Comparison of ENCODE assay signal across 18 cellular contexts in genomic region chrX:68536884-68537283, GRCh38. TPM values are rescaled to one million over a fixed set of nuclear protein-coding genes. Genes with fewer than 3 reads are reported as not detected.
A peak's percentile ranks its signal among the peaks of the same experiment; 100 is the strongest.
DNase-seq lines count a peak whose midpoint lies in the region; ATAC-seq and TF ChIP-seq lines count a peak whose summit lies in the region.
"Had no signal": no experiment of that assay in that cellular context is flagged by ENCODE, and none has a peak within 500 bp of the region (broad histone marks: within the 10 kb centered on the region; RNA-seq: fewer than 3 reads in every experiment).

No MANE protein-coding gene starts in this region.

- H3K9me3 Mint-ChIP-seq in activated naive CD8-positive, alpha-beta T cell treated with anti-CD3 and anti-CD28 coated beads, Interleukin-2, amount 50 U/mL, for 24 hours, result peaks cover 4% of the 10 kb centered on the region
- H3K9me3 Mint-ChIP-seq in activated naive CD8-positive, alpha-beta T cell treated with anti-CD3 and anti-CD28 coated beads for 36 hours, result peaks cover 3% of the 10 kb centered on the region
- peaks cover 32% of the 10 kb centered on the region for H3K9me3 Mint-ChIP-seq in nephron progenitor cell
- H3K9me3 Mint-ChIP-seq: IgD-negative memory B cell had no signal

- peaks cover 7% of the 10 kb centered on the region for H3K4me1 Mint-ChIP-seq in activated naive CD8-positive, alpha-beta T cell treated with anti-CD3 and anti-CD28 coated beads, Interleukin-2, amount 50 U/mL, for 24 hours
- H3K4me1 Mint-ChIP-seq in activated naive CD8-positive, alpha-beta T cell treated with anti-CD3 and anti-CD28 coated beads for 36 hours, result peaks cover 6% of the 10 kb centered on the region
- H3K4me1 Mint-ChIP-seq in nephron progenitor cell, result no peaks in the 10 kb centered on the region
- H3K4me1 Mint-ChIP-seq in T-helper 17 cell, result peaks cover 6% of the 10 kb centered on the region
- H3K4me1 Mint-ChIP-seq: CD14-positive monocyte; CD4-positive, alpha-beta memory T cell had no signal

- peaks cover 14% of the 10 kb centered on the region for H3K36me3 Mint-ChIP-seq in activated naive CD8-positive, alpha-beta T cell treated with anti-CD3 and anti-CD28 coated beads, Interleukin-2, amount 50 U/mL, for 24 hours (ENCODE audit: low read depth)
- peaks cover 14% of the 10 kb centered on the region for H3K36me3 Mint-ChIP-seq in activated naive CD8-positive, alpha-beta T cell treated with anti-CD3 and anti-CD28 coated beads for 36 hours
- H3K36me3 Mint-ChIP-seq in nephron progenitor cell (ENCODE audit: low read depth), result peaks cover 17% of the 10 kb centered on the region
- H3K36me3 Mint-ChIP-seq in T-helper 17 cell (ENCODE audit: low read depth), result no peaks in the 10 kb centered on the region
- H3K36me3 Mint-ChIP-seq: IgD-negative memory B cell had no signal

- peak overlapping the region; percentile 16 for H3K27ac Mint-ChIP-seq in activated naive CD8-positive, alpha-beta T cell treated with anti-CD3 and anti-CD28 coated beads, Interleukin-2, amount 50 U/mL, for 24 hours
- H3K27ac Mint-ChIP-seq in activated naive CD8-positive, alpha-beta T cell treated with anti-CD3 and anti-CD28 coated beads for 36 hours, result no peak overlapping the region
- H3K27ac Mint-ChIP-seq in nephron progenitor cell (peak overlapping the region; percentile 68), T-helper 17 cell (no peak overlapping the region)
- H3K27ac Mint-ChIP-seq: CD14-positive monocyte, IgD-negative memory B cell had no signal

- DNase-seq in activated naive CD8-positive, alpha-beta T cell treated with anti-CD3 and anti-CD28 coated beads, Interleukin-2, amount 50 U/mL, for 24 hours, result no peak
- no peak for DNase-seq in activated naive CD8-positive, alpha-beta T cell treated with anti-CD3 and anti-CD28 coated beads for 36 hours
- DNase-seq in kidney glomerular epithelial cell (lab: John Stamatoyannopoulos, UW) (peak; percentile 4), nephron progenitor cell (no peak), NCI-H526 (lab: John Stamatoyannopoulos, UW) (no peak), T-helper 17 cell (no peak)
- DNase-seq: 8988T; CD4-positive, alpha-beta memory T cell; COR-L47; DMS 273 treated with DMSO at 0.1 percent for 48 hours; DMS53; DND-41; EL; GM23248; H7 had no signal

- no peaks in the 10 kb centered on the region for H3K9me3 ChIP-seq in T-helper 17 cell (ENCODE audit: control insufficient read depth, low read length, poor library complexity, severe bottlenecking)

- no peak for TF ChIP-seq CTCF in nephron progenitor cell (IDR thresholded peaks at IDR 0.05)

- no peaks in the 10 kb centered on the region for H3K27me3 Mint-ChIP-seq in activated naive CD8-positive, alpha-beta T cell treated with anti-CD3 and anti-CD28 coated beads, Interleukin-2, amount 50 U/mL, for 24 hours
- H3K27me3 Mint-ChIP-seq in activated naive CD8-positive, alpha-beta T cell treated with anti-CD3 and anti-CD28 coated beads for 36 hours, result no peaks in the 10 kb centered on the region
- no peaks in the 10 kb centered on the region for H3K27me3 Mint-ChIP-seq in nephron progenitor cell (ENCODE audit: low read depth, poor library complexity)
- no peaks in the 10 kb centered on the region for H3K27me3 Mint-ChIP-seq in T-helper 17 cell
- H3K27me3 Mint-ChIP-seq: CD4-positive, alpha-beta memory T cell; IgD-negative memory B cell had no signal

- no peak overlapping the region for H3K4me3 Mint-ChIP-seq in activated naive CD8-positive, alpha-beta T cell treated with anti-CD3 and anti-CD28 coated beads, Interleukin-2, amount 50 U/mL, for 24 hours
- no peak overlapping the region for H3K4me3 Mint-ChIP-seq in activated naive CD8-positive, alpha-beta T cell treated with anti-CD3 and anti-CD28 coated beads for 36 hours
- H3K4me3 Mint-ChIP-seq in nephron progenitor cell, result no peak overlapping the region
- H3K4me3 Mint-ChIP-seq in T-helper 17 cell, result no peak overlapping the region
- H3K4me3 Mint-ChIP-seq: CD14-positive monocyte; CD4-positive, alpha-beta memory T cell; IgD-negative memory B cell had no signal

- ATAC-seq in activated naive CD8-positive, alpha-beta T cell treated with anti-CD3 and anti-CD28 coated beads, Interleukin-2, amount 50 U/mL, for 24 hours, result no peak
- no peak for ATAC-seq in GM21528 (IDR thresholded peaks at IDR 0.05; ENCODE audit: low FRiP score, unreplicated experiment)
- ATAC-seq in T-helper 17 cell, result no peak

RNA-seq across cellular contexts. Expression of gene YIPF6, which starts 38.0 kb away (rescaled TPM):
- 10 to 100 TPM; 11.9 to 13.8 TPM for total RNA-seq in activated naive CD8-positive, alpha-beta T cell treated with anti-CD3 and anti-CD28 coated beads for 36 hours
- total RNA-seq in T-helper 17 cell, result 10 to 100 TPM; 14.4 to 16.5 TPM

Comparison
In these comparisons a context has a peak if more than half of its experiments do, and no peak if none do; other contexts are left out.
1. H3K27ac Mint-ChIP-seq: peak in activated naive CD8-positive, alpha-beta T cell treated with anti-CD3 and anti-CD28 coated beads, Interleukin-2, amount 50 U/mL, for 24 hours (single experiment) and nephron progenitor cell (single experiment); none in activated naive CD8-positive, alpha-beta T cell treated with anti-CD3 and anti-CD28 coated beads for 36 hours (single experiment) and T-helper 17 cell (single experiment).